Comparison of ENCODE assay signal across 20 cellular contexts in the genomic region with DNA sequence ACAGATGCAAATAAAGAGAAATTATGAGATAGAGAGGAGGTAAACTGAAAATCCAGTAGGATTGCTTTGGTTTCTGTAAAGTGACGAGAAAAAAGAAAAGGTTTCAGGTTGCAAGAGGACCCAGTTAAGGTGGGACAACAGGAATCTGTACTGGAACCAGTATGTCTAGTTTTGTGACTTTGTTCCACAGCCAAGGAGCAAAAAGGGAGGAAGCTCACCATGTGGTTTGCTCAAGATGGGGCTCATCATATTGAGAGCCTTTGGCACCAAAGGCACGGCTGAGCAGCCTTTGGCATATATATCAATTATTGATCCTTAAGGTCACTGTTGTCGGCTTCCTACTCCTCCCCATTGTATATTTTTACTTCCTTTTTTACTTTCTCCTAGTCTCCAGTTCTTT. TPM values are rescaled to one million over a fixed set of nuclear protein-coding genes. Genes with fewer than 3 reads are reported as not detected.
A peak's percentile ranks its signal among the peaks of the same experiment; 100 is the strongest.
DNase-seq lines count a peak whose midpoint lies in the region; ATAC-seq lines count a peak whose summit lies in the region.
"Had no signal": no experiment of that assay in that cellular context is flagged by ENCODE, and none has a peak within 500 bp of the region (broad histone marks: within the 10 kb centered on the region; RNA-seq: fewer than 3 reads in every experiment).

No MANE protein-coding gene starts in this region.

- no peak for ATAC-seq in activated naive CD8-positive, alpha-beta T cell treated with anti-CD3 and anti-CD28 coated beads, Interleukin-2, amount 10 ng/mL, durations not matched to agents 7 days and 5 days (ENCODE audit: low read depth)
- no peak for ATAC-seq in T-cell (replicated peaks in 1 of 4)
- ATAC-seq in stimulated activated memory B cell treated with anti-CD40 and anti-IgM and Interleukin-4, amounts not matched to agents 10 μg/mL and 1 μg/mL and 100 μg/mL, for 72 hours: no peak

- CTCF ChIA-PET in T-cell (lab: Charles Lee): interaction anchor here (0.5 to 3.3 kb wide), 8 partner anchors 9 to 811 kb away, joined by 3 to 19 read pairs (median 4); no protein-coding TSS in a partner anchor

- H3K4me3 Mint-ChIP-seq in activated naive CD8-positive, alpha-beta T cell treated with anti-CD3 and anti-CD28 coated beads, Interleukin-2, amount 10 ng/mL, durations not matched to agents 7 days and 5 days: no peak overlapping the region
- H3K4me3 Mint-ChIP-seq in activated naive CD8-positive, alpha-beta T cell treated with anti-CD3 and anti-CD28 coated beads for 36 hours: no peak overlapping the region
- H3K4me3 Mint-ChIP-seq in T-cell: peak overlapping the region in 2 of 3 donors; percentile 18 to 91
- H3K4me3 Mint-ChIP-seq in stimulated activated memory B cell treated with anti-CD40 and anti-IgM and Interleukin-4, amounts not matched to agents 10 μg/mL and 1 μg/mL and 100 μg/mL, for 72 hours: no peak overlapping the region
- H3K4me3 Mint-ChIP-seq: dendritic cell treated with granulocyte-macrophage colony-stimulating factor and Interleukin-4, amounts not matched to agents 40 ng/mL and 50 ng/mL, for 4 days had no signal

- POLR2A ChIA-PET in activated naive CD8-positive, alpha-beta T cell treated with anti-CD3 and anti-CD28 coated beads, Interleukin-2, amount 10 ng/mL, durations not matched to agents 7 days and 5 days (lab: Charles Lee): no interaction called here
- POLR2A ChIA-PET in T-cell (lab: Charles Lee): no interaction called here

- DNase-seq in activated naive CD8-positive, alpha-beta T cell treated with anti-CD3 and anti-CD28 coated beads, Interleukin-2, amount 10 ng/mL, durations not matched to agents 7 days and 5 days: no peak
- no peak for DNase-seq in activated naive CD8-positive, alpha-beta T cell treated with anti-CD3 and anti-CD28 coated beads for 36 hours
- DNase-seq in T-cell (no peak), islet precursor cell (peak; percentile 55), medulla oblongata (ENCODE audit: extremely low spot score) (no peak), kidney glomerular epithelial cell (lab: John Stamatoyannopoulos, UW) (no peak)
- no peak for DNase-seq in stimulated activated naive CD4-positive, alpha-beta T cell treated with Interleukin-2 at 50 U/mL for 16 hours (lab: John Stamatoyannopoulos, UW)
- DNase-seq: activated CD4-positive, alpha-beta T cell treated with anti-CD3 and anti-CD28 coated beads for 48 hours; DMS153; left ventricle myocardium inferior; NCI-H1436 treated with DMSO at 0.1 percent for 48 hours; NCI-H510A; substantia nigra; T1000 had no signal

- H3K9me3 Mint-ChIP-seq in activated naive CD8-positive, alpha-beta T cell treated with anti-CD3 and anti-CD28 coated beads, Interleukin-2, amount 10 ng/mL, durations not matched to agents 7 days and 5 days: no peaks in the 10 kb centered on the region
- no peaks in the 10 kb centered on the region for H3K9me3 Mint-ChIP-seq in activated naive CD8-positive, alpha-beta T cell treated with anti-CD3 and anti-CD28 coated beads for 36 hours
- no peaks in the 10 kb centered on the region for H3K9me3 Mint-ChIP-seq in T-cell
- no peaks in the 10 kb centered on the region for H3K9me3 Mint-ChIP-seq in stimulated activated memory B cell treated with anti-CD40 and anti-IgM and Interleukin-4, amounts not matched to agents 10 μg/mL and 1 μg/mL and 100 μg/mL, for 72 hours
- H3K9me3 Mint-ChIP-seq: activated T-helper 2 cell treated with anti-CD3 and anti-CD28 coated beads, Interferon-gamma antibody, Interleukin-2, Interleukin-4, amounts not matched to agents 10 μg/mL and 5 μg/mL and 100 μg/mL, durations not matched to agents 14 hours and 24 hours and 36 hours; dendritic cell treated with granulocyte-macrophage colony-stimulating factor and Interleukin-4, amounts not matched to agents 40 ng/mL and 50 ng/mL, for 4 days had no signal

- peaks cover 47% of the 10 kb centered on the region for H3K4me1 Mint-ChIP-seq in activated naive CD8-positive, alpha-beta T cell treated with anti-CD3 and anti-CD28 coated beads, Interleukin-2, amount 10 ng/mL, durations not matched to agents 7 days and 5 days
- peaks cover 46% of the 10 kb centered on the region for H3K4me1 Mint-ChIP-seq in activated naive CD8-positive, alpha-beta T cell treated with anti-CD3 and anti-CD28 coated beads for 36 hours
- H3K4me1 Mint-ChIP-seq in T-cell: peaks cover 50 to 66% (median 54%) of the 10 kb centered on the region in 3 donors
- peaks cover 60% of the 10 kb centered on the region for H3K4me1 Mint-ChIP-seq in stimulated activated memory B cell treated with anti-CD40 and anti-IgM and Interleukin-4, amounts not matched to agents 10 μg/mL and 1 μg/mL and 100 μg/mL, for 72 hours

- H3K27ac Mint-ChIP-seq in activated naive CD8-positive, alpha-beta T cell treated with anti-CD3 and anti-CD28 coated beads, Interleukin-2, amount 10 ng/mL, durations not matched to agents 7 days and 5 days: peak overlapping the region; percentile 4
- no peak overlapping the region for H3K27ac Mint-ChIP-seq in activated naive CD8-positive, alpha-beta T cell treated with anti-CD3 and anti-CD28 coated beads for 36 hours
- H3K27ac Mint-ChIP-seq in T-cell: peak overlapping the region; percentile 95 to 97
- H3K27ac Mint-ChIP-seq in stimulated activated memory B cell treated with anti-CD40 and anti-IgM and Interleukin-4, amounts not matched to agents 10 μg/mL and 1 μg/mL and 100 μg/mL, for 72 hours: peak overlapping the region; percentile 88
- H3K27ac Mint-ChIP-seq: activated T-helper 2 cell treated with anti-CD3 and anti-CD28 coated beads, Interferon-gamma antibody, Interleukin-2, Interleukin-4, amounts not matched to agents 10 μg/mL and 5 μg/mL and 100 μg/mL, durations not matched to agents 14 hours and 24 hours and 36 hours had no signal

- peaks cover 12% of the 10 kb centered on the region for H3K36me3 Mint-ChIP-seq in activated naive CD8-positive, alpha-beta T cell treated with anti-CD3 and anti-CD28 coated beads, Interleukin-2, amount 10 ng/mL, durations not matched to agents 7 days and 5 days
- H3K36me3 Mint-ChIP-seq in activated naive CD8-positive, alpha-beta T cell treated with anti-CD3 and anti-CD28 coated beads for 36 hours: peaks cover 22% of the 10 kb centered on the region
- no peaks in the 10 kb centered on the region for H3K36me3 Mint-ChIP-seq in T-cell
- peaks cover 13% of the 10 kb centered on the region for H3K36me3 Mint-ChIP-seq in stimulated activated memory B cell treated with anti-CD40 and anti-IgM and Interleukin-4, amounts not matched to agents 10 μg/mL and 1 μg/mL and 100 μg/mL, for 72 hours

- H3K27me3 Mint-ChIP-seq in activated naive CD8-positive, alpha-beta T cell treated with anti-CD3 and anti-CD28 coated beads, Interleukin-2, amount 10 ng/mL, durations not matched to agents 7 days and 5 days: no peaks in the 10 kb centered on the region
- H3K27me3 Mint-ChIP-seq in activated naive CD8-positive, alpha-beta T cell treated with anti-CD3 and anti-CD28 coated beads for 36 hours: no peaks in the 10 kb centered on the region
- no peaks in the 10 kb centered on the region for H3K27me3 Mint-ChIP-seq in T-cell
- no peaks in the 10 kb centered on the region for H3K27me3 Mint-ChIP-seq in stimulated activated memory B cell treated with anti-CD40 and anti-IgM and Interleukin-4, amounts not matched to agents 10 μg/mL and 1 μg/mL and 100 μg/mL, for 72 hours
- H3K27me3 Mint-ChIP-seq: dendritic cell treated with granulocyte-macrophage colony-stimulating factor and Interleukin-4, amounts not matched to agents 40 ng/mL and 50 ng/mL, for 4 days had no signal

RNA-seq across cellular contexts. Expression of a gene that starts 1.8 kb away (rescaled TPM):
- total RNA-seq in activated naive CD8-positive, alpha-beta T cell treated with anti-CD3 and anti-CD28 coated beads, Interleukin-2, amount 10 ng/mL, durations not matched to agents 7 days and 5 days: 10 to 100 TPM; 52.9 TPM
- 10 to 100 TPM; 48.5 to 48.8 TPM for total RNA-seq in activated naive CD8-positive, alpha-beta T cell treated with anti-CD3 and anti-CD28 coated beads for 36 hours
- 10 to 100 TPM; 41.1 to 59.9 (median 50.6) TPM for total RNA-seq in T-cell

RNA-seq across cellular contexts. Expression of a gene that starts 37.0 kb away (rescaled TPM):
- total RNA-seq in activated naive CD8-positive, alpha-beta T cell treated with anti-CD3 and anti-CD28 coated beads, Interleukin-2, amount 10 ng/mL, durations not matched to agents 7 days and 5 days: 10 to 100 TPM; 21.5 TPM
- total RNA-seq in activated naive CD8-positive, alpha-beta T cell treated with anti-CD3 and anti-CD28 coated beads for 36 hours: 10 to 100 TPM; 20.8 to 20.9 TPM
- 10 to 100 TPM; 10.3 to 24.0 (median 20.3) TPM for total RNA-seq in T-cell

RNA-seq across cellular contexts. Expression of a gene that starts 38.2 kb away (rescaled TPM):
- total RNA-seq in activated naive CD8-positive, alpha-beta T cell treated with anti-CD3 and anti-CD28 coated beads, Interleukin-2, amount 10 ng/mL, durations not matched to agents 7 days and 5 days: 1 to 10 TPM; 1.4 to 1.8 TPM
- under 1 TPM in 1 of 2 experiments, not detected in 1; 0.43 TPM for total RNA-seq in activated naive CD8-positive, alpha-beta T cell treated with anti-CD3 and anti-CD28 coated beads for 36 hours
- total RNA-seq in T-cell: 1 to 10 TPM in 4 of 5 donors, under 1 TPM in 1; 0.28 to 1.7 (median 1.6) TPM
- total RNA-seq: LHCN-M2, myocyte, SK-MEL-5 had no signal

Comparison
In these comparisons a context has a peak if more than half of its experiments do, and no peak if none do; other contexts are left out.
1. H3K4me3 Mint-ChIP-seq: peak in T-cell (2 of 3); none in activated naive CD8-positive, alpha-beta T cell treated with anti-CD3 and anti-CD28 coated beads, Interleukin-2, amount 10 ng/mL, durations not matched to agents 7 days and 5 days (single experiment), activated naive CD8-positive, alpha-beta T cell treated with anti-CD3 and anti-CD28 coated beads for 36 hours (single experiment) and stimulated activated memory B cell treated with anti-CD40 and anti-IgM and Interleukin-4, amounts not matched to agents 10 μg/mL and 1 μg/mL and 100 μg/mL, for 72 hours (single experiment).